ENCODE assay signal across 3 cellular contexts in genomic region chrX:150091300-150091699, GRCh38.
DNase-seq lines count a peak whose midpoint lies in the region; ATAC-seq, FAIRE-seq and TF ChIP-seq lines count a peak whose summit lies in the region.
"Not testable (repeated sequence)": the region's sequence is repeated elsewhere in the genome, so short reads cannot be mapped to it uniquely, and the experiment has no call there.

No MANE protein-coding gene starts in this region.

- not testable (repeated sequence) for H3K4me3 ChIP-seq in HEK293 (ENCODE audit: low read depth, low read length); K562; endothelial cell of umbilical vein (replicated peaks in 1 of 3; ENCODE audit: insufficient read depth in 1 of 3, low read depth in 1 of 3, low read length in 3 of 3)

- dilution Hi-C loops in endothelial cell of umbilical vein (cut with MboI; ENCODE audit: extremely low pct_ligation_motif_present, low sequenced_read_pairs) = not testable (repeated sequence)

- not testable (repeated sequence) for FAIRE-seq in K562 (lab: Jason Lieb, UNC)
- FAIRE-seq in endothelial cell of umbilical vein (lab: Jason Lieb, UNC) = peak; percentile 15

- not testable (repeated sequence) for BruUV-seq in K562 (replicated peaks; lab: Mats Ljungman, UMichigan); endothelial cell of umbilical vein (replicated peaks; lab: Mats Ljungman, UMichigan)

- not testable (repeated sequence) for H3K9me1 ChIP-seq in K562 (ENCODE audit: control insufficient read depth, insufficient read depth, low read length); endothelial cell of umbilical vein (replicated peaks; ENCODE audit: control insufficient read depth, extremely low read depth, insufficient read depth, low read length)

- TF ChIP-seq CTCF in HEK293 (tag by site-specific recombination; IDR thresholded peaks at IDR 0.05); K562 (IDR thresholded peaks at IDR 0.05 in 2 of 3, conservative IDR thresholded peaks at IDR 0.05 in 1 of 3; ENCODE audit: insufficient read depth in 2 of 3, low read depth in 1 of 3, low read length in 3 of 3); endothelial cell of umbilical vein (IDR thresholded peaks at IDR 0.05; ENCODE audit: extremely low read depth in 1 of 2, insufficient read depth in 1 of 2, low read depth in 1 of 2, low read length in 2 of 2): not testable (repeated sequence)

- CTCF ChIA-PET in HEK293 (lab: Yijun Ruan, JAX) = interaction anchor here (0.5 kb wide), 1 partner anchor 21 kb away, joined by 3 read pairs; no protein-coding TSS in a partner anchor
- CTCF ChIA-PET in K562 (lab: Yijun Ruan, JAX; ENCODE audit: low intra/inter-chr PET ratio); endothelial cell of umbilical vein (lab: Charles Lee): not testable (repeated sequence)

- H3K27ac ChIP-seq in HEK293 (ENCODE audit: extremely low read depth, low read depth, low read length); K562 (ENCODE audit: extremely low read depth, low read depth, low read length); endothelial cell of umbilical vein (ENCODE audit: insufficient read depth, low read depth, low read length): not testable (repeated sequence)

- ATAC-seq in K562 = not testable (repeated sequence)

- not testable (repeated sequence) for H4K20me1 ChIP-seq in K562 (replicated peaks; ENCODE audit: control insufficient read depth, insufficient read depth, low read length); endothelial cell of umbilical vein (replicated peaks; ENCODE audit: control insufficient read depth, extremely low read depth, insufficient read depth, low read length)

- H3K4me2 ChIP-seq in K562 (ENCODE audit: insufficient read depth, low read length); endothelial cell of umbilical vein (ENCODE audit: insufficient read depth, low read length): not testable (repeated sequence)

- not testable (repeated sequence) for TF ChIP-seq POLR2A in K562 (conservative IDR thresholded peaks at IDR 0.05); endothelial cell of umbilical vein (IDR thresholded peaks at IDR 0.05; ENCODE audit: low read depth, low read length)

- WGBS in K562 (ENCODE audit: insufficient coverage, low coverage, missing lambda C conversion rate) = 7% methylated on average over 4 of the region's 4 CpGs

- in situ Hi-C loops in K562 (cut with MboI) = not testable (repeated sequence)

- not testable (repeated sequence) for DNase-seq in K562 (ENCODE audit: extremely low read depth in 1 of 4, low spot score in 3 of 4); endothelial cell of umbilical vein (ENCODE audit: low read depth, low spot score)

- TF ChIP-seq RAD21 in K562 (CRISPR knock-in tag; conservative IDR thresholded peaks at IDR 0.05 in 1 of 2, IDR thresholded peaks at IDR 0.05 in 1 of 2) = not testable (repeated sequence)

- not testable (repeated sequence) for H3K36me3 ChIP-seq in HEK293 (ENCODE audit: control insufficient read depth in 2 of 2, insufficient read depth in 1 of 2, low read length in 2 of 2); K562 (ENCODE audit: control insufficient read depth, insufficient read depth, low read length); endothelial cell of umbilical vein (ENCODE audit: control insufficient read depth in 2 of 2, extremely low read depth in 1 of 2, insufficient read depth in 2 of 2, low read length in 2 of 2)

- H3K79me2 ChIP-seq in K562 (ENCODE audit: control insufficient read depth, insufficient read depth, low read length); endothelial cell of umbilical vein (ENCODE audit: control insufficient read depth, insufficient read depth, low read length): not testable (repeated sequence)

- not testable (repeated sequence) for H3K4me1 ChIP-seq in HEK293 (ENCODE audit: control insufficient read depth, insufficient read depth, low read length); K562 (replicated peaks in 1 of 2; ENCODE audit: control insufficient read depth in 2 of 2, insufficient read depth in 2 of 2, low read length in 2 of 2); endothelial cell of umbilical vein (ENCODE audit: control insufficient read depth, extremely low read depth, insufficient read depth, low read length)

- H3K27me3 ChIP-seq in K562 (ENCODE audit: control insufficient read depth in 2 of 2, insufficient read depth in 2 of 2, low read length in 2 of 2); endothelial cell of umbilical vein (ENCODE audit: control insufficient read depth in 2 of 2, insufficient read depth in 2 of 2, low read length in 2 of 2): not testable (repeated sequence)

- intact Hi-C loops in K562 (cut with micrococcal nuclease); endothelial cell of umbilical vein (cut with micrococcal nuclease): not testable (repeated sequence)

- not testable (repeated sequence) for TF ChIP-seq EP300 in K562 (IDR thresholded peaks at IDR 0.05; ENCODE audit: low read length)

- H3K9ac ChIP-seq in K562 (ENCODE audit: insufficient read depth in 1 of 2, low read depth in 2 of 2, low read length in 2 of 2); endothelial cell of umbilical vein (replicated peaks; ENCODE audit: extremely low read depth, insufficient read depth, low read length): not testable (repeated sequence)

- not testable (repeated sequence) for H3K9me3 ChIP-seq in HEK293 (ENCODE audit: control insufficient read depth, insufficient read depth, low read depth, low read length); K562 (replicated peaks; ENCODE audit: control insufficient read depth, insufficient read depth, low read depth, low read length); endothelial cell of umbilical vein (replicated peaks; ENCODE audit: control insufficient read depth, insufficient read depth, low read length)

- H2AFZ ChIP-seq in K562 (ENCODE audit: low read depth, low read length); endothelial cell of umbilical vein (ENCODE audit: low read depth, low read length): not testable (repeated sequence)

- POLR2A ChIA-PET in HEK293 (lab: Yijun Ruan, JAX); K562 (lab: Yijun Ruan, JAX); endothelial cell of umbilical vein (lab: Charles Lee): not testable (repeated sequence)

TF ChIP-seq in K562, 482 proteins besides CTCF, POLR2A, EP300 and RAD21:
- peak; percentile 63 for TF ChIP-seq ZNF146 (CRISPR knock-in tag; IDR thresholded peaks at IDR 0.05; ENCODE audit: unreplicated experiment)
